9 cellular contexts compared by ENCODE assay signal in genomic region chr6:136921521-136921935, GRCh38. TPM values are rescaled to one million over a fixed set of nuclear protein-coding genes. Genes with fewer than 3 reads are reported as not detected.
A peak's percentile ranks its signal among the peaks of the same experiment; 100 is the strongest.
DNase-seq lines count a peak whose midpoint lies in the region.
"Had no signal": no experiment of that assay in that cellular context is flagged by ENCODE, and none has a peak within 500 bp of the region (broad histone marks: within the 10 kb centered on the region; RNA-seq: fewer than 3 reads in every experiment).

No MANE protein-coding gene starts in this region.

- DNase-seq in NCI-H2227 (lab: John Stamatoyannopoulos, UW; ENCODE audit: unreplicated experiment), result peak; percentile 2
- no peak for DNase-seq in NCI-H2227 treated with DMSO at 0.1 percent for 48 hours (lab: John Stamatoyannopoulos, UW)
- peak; percentile 83 for DNase-seq in NCI-H69 (lab: John Stamatoyannopoulos, UW)
- peak; percentile 7 for DNase-seq in dermis blood vessel endothelial cell
- DNase-seq in activated gamma-delta T cell (lab: John Stamatoyannopoulos, UW), result no peak
- no peak for DNase-seq in NK-92 treated with Interleukin-12 subunit alpha and Interleukin-12 subunit beta, amount 100 ng/mL, for 24 hours (lab: John Stamatoyannopoulos, UW)
- DNase-seq in NOMO-1 treated with dmso at 0.1 percent for 144 hours (lab: John Stamatoyannopoulos, UW; ENCODE audit: unreplicated experiment), result no peak

- no peaks in the 10 kb centered on the region for H3K9me3 ChIP-seq in mononuclear cell (ENCODE audit: low read depth, low read length)

- peaks cover 71% of the 10 kb centered on the region for H3K27me3 ChIP-seq in mononuclear cell (ENCODE audit: insufficient read depth, low read length)

- peak overlapping the region; percentile 15 for H3K4me3 ChIP-seq in mononuclear cell (ENCODE audit: low read length)

- peaks cover 37% of the 10 kb centered on the region for H3K4me1 ChIP-seq in mononuclear cell (ENCODE audit: insufficient read depth, low read length)

RNA-seq across cellular contexts. Expression of gene SLC35D3, which starts 0.6 kb away (rescaled TPM):
- total RNA-seq in dermis blood vessel endothelial cell (not detected in 2 replicates), mononuclear cell (0.52 TPM)
- total RNA-seq: subcutaneous adipose tissue had no signal

Comparison
In these comparisons a context has a peak if more than half of its experiments do, and no peak if none do; other contexts are left out.
1. DNase-seq: peak in NCI-H2227 (single experiment), NCI-H69 (single experiment) and dermis blood vessel endothelial cell (single experiment); none in NCI-H2227 treated with DMSO at 0.1 percent for 48 hours (single experiment), activated gamma-delta T cell (single experiment), NK-92 treated with Interleukin-12 subunit alpha and Interleukin-12 subunit beta, amount 100 ng/mL, for 24 hours (single experiment) and NOMO-1 treated with dmso at 0.1 percent for 144 hours (single experiment).